Comparison of ENCODE assay signal across 1 cellular context in genomic region chr18:36185901-36186460, GRCh38.
TF ChIP-seq lines count a peak whose summit lies in the region.

No MANE protein-coding gene starts in this region.

TF ChIP-seq in GM23338, 12 proteins besides CTCF, POLR2A, EP300 and RAD21:
- TF ChIP-seq, protein P1, sequence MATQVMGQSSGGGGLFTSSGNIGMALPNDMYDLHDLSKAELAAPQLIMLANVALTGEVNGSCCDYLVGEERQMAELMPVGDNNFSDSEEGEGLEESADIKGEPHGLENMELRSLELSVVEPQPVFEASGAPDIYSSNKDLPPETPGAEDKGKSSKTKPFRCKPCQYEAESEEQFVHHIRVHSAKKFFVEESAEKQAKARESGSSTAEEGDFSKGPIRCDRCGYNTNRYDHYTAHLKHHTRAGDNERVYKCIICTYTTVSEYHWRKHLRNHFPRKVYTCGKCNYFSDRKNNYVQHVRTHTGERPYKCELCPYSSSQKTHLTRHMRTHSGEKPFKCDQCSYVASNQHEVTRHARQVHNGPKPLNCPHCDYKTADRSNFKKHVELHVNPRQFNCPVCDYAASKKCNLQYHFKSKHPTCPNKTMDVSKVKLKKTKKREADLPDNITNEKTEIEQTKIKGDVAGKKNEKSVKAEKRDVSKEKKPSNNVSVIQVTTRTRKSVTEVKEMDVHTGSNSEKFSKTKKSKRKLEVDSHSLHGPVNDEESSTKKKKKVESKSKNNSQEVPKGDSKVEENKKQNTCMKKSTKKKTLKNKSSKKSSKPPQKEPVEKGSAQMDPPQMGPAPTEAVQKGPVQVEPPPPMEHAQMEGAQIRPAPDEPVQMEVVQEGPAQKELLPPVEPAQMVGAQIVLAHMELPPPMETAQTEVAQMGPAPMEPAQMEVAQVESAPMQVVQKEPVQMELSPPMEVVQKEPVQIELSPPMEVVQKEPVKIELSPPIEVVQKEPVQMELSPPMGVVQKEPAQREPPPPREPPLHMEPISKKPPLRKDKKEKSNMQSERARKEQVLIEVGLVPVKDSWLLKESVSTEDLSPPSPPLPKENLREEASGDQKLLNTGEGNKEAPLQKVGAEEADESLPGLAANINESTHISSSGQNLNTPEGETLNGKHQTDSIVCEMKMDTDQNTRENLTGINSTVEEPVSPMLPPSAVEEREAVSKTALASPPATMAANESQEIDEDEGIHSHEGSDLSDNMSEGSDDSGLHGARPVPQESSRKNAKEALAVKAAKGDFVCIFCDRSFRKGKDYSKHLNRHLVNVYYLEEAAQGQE (IDR thresholded peaks at IDR 0.05; ENCODE audit: unreplicated experiment) = no peak
- TF ChIP-seq, protein P2, sequence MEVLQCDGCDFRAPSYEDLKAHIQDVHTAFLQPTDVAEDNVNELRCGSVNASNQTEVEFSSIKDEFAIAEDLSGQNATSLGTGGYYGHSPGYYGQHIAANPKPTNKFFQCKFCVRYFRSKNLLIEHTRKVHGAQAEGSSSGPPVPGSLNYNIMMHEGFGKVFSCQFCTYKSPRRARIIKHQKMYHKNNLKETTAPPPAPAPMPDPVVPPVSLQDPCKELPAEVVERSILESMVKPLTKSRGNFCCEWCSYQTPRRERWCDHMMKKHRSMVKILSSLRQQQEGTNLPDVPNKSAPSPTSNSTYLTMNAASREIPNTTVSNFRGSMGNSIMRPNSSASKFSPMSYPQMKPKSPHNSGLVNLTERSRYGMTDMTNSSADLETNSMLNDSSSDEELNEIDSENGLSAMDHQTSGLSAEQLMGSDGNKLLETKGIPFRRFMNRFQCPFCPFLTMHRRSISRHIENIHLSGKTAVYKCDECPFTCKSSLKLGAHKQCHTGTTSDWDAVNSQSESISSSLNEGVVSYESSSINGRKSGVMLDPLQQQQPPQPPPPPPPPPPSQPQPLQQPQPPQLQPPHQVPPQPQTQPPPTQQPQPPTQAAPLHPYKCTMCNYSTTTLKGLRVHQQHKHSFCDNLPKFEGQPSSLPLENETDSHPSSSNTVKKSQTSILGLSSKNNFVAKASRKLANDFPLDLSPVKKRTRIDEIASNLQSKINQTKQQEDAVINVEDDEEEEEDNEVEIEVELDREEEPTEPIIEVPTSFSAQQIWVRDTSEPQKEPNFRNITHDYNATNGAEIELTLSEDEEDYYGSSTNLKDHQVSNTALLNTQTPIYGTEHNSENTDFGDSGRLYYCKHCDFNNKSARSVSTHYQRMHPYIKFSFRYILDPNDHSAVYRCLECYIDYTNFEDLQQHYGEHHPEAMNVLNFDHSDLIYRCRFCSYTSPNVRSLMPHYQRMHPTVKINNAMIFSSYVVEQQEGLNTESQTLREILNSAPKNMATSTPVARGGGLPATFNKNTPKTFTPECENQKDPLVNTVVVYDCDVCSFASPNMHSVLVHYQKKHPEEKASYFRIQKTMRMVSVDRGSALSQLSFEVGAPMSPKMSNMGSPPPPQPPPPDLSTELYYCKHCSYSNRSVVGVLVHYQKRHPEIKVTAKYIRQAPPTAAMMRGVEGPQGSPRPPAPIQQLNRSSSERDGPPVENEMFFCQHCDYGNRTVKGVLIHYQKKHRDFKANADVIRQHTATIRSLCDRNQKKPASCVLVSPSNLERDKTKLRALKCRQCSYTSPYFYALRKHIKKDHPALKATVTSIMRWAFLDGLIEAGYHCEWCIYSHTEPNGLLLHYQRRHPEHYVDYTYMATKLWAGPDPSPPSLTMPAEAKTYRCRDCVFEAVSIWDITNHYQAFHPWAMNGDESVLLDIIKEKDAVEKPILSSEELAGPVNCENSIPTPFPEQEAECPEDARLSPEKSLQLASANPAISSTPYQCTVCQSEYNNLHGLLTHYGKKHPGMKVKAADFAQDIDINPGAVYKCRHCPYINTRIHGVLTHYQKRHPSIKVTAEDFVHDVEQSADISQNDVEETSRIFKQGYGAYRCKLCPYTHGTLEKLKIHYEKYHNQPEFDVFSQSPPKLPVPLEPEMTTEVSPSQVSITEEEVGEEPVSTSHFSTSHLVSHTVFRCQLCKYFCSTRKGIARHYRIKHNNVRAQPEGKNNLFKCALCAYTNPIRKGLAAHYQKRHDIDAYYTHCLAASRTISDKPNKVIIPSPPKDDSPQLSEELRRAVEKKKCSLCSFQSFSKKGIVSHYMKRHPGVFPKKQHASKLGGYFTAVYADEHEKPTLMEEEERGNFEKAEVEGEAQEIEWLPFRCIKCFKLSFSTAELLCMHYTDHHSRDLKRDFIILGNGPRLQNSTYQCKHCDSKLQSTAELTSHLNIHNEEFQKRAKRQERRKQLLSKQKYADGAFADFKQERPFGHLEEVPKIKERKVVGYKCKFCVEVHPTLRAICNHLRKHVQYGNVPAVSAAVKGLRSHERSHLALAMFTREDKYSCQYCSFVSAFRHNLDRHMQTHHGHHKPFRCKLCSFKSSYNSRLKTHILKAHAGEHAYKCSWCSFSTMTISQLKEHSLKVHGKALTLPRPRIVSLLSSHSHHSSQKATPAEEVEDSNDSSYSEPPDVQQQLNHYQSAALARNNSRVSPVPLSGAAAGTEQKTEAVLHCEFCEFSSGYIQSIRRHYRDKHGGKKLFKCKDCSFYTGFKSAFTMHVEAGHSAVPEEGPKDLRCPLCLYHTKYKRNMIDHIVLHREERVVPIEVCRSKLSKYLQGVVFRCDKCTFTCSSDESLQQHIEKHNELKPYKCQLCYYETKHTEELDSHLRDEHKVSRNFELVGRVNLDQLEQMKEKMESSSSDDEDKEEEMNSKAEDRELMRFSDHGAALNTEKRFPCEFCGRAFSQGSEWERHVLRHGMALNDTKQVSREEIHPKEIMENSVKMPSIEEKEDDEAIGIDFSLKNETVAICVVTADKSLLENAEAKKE (CRISPR knock-in tag; IDR thresholded peaks at IDR 0.05) = no peak
- TF ChIP-seq EZH2phosphoT487 (IDR thresholded peaks at IDR 0.05; ENCODE audit: unreplicated experiment) = no peak
- no peak for TF ChIP-seq EZH2 (IDR thresholded peaks at IDR 0.05; ENCODE audit: low read depth, unreplicated experiment)
- TF ChIP-seq ETS1 (IDR thresholded peaks at IDR 0.05) = no peak
- no peak for TF ChIP-seq NANOG (IDR thresholded peaks at IDR 0.05; ENCODE audit: borderline replicate concordance)
- TF ChIP-seq STAT1 (IDR thresholded peaks at IDR 0.05; ENCODE audit: unreplicated experiment) = no peak
- TF ChIP-seq ZNF114 (CRISPR knock-in tag; IDR thresholded peaks at IDR 0.05) = no peak
- TF ChIP-seq POLR2AphosphoS5 (IDR thresholded peaks at IDR 0.05; ENCODE audit: low read depth) = no peak
